Comparison of ENCODE assay signal across 17 cellular contexts in the genomic region with DNA sequence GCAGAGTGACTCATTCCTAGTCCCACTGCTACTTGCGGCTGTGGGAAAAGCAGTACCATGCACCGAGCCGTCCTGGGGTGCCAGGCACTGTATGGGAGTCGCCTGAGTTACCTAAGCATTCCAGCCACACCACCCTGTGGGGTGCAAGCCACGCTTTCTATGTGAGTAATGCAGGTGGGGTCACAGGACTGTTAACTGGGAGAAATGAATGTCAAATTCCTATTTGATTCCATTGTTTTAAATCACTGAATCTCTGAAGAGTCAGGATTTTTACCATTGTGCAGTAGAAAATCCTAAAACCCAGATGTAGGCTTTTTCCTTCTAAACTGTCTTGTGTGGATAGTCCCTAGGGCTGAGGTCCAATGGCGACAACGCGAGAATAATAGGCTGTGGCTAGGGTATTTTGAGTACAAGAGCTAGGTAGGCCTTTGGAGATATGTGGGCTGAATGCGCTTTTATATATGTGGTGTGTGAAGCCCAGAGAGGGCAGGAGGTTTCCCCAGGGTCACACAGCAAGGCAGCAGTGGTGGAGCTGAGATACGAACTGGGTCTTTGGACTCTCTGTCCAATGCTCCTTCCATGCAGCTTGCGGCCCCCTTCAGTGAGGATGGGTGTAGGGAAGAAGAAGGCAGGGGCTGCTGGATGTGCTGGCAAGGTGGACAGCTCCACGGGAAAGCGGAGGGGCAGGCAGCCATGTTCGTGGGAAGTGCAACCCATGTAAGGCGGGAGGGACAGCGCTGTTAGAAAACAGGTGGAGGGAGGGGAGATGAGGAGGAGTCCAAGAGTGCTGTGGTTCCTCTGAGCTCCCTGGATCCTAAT.
DNase-seq lines count a peak whose midpoint lies in the region; ATAC-seq, FAIRE-seq and TF ChIP-seq lines count a peak whose summit lies in the region.
"Had no signal": no experiment of that assay in that cellular context is flagged by ENCODE, and none has a peak within 500 bp of the region (broad histone marks: within the 10 kb centered on the region; RNA-seq: fewer than 3 reads in every experiment).

No MANE protein-coding gene starts in this region.

- H3K36me3 Mint-ChIP-seq in nephron progenitor cell (ENCODE audit: low read depth) (peaks cover 12% of the 10 kb centered on the region), T-cell (no peaks in the 10 kb centered on the region)
- H3K36me3 Mint-ChIP-seq in activated T-cell treated with anti-CD3 and anti-CD28 coated beads, Interleukin-2, amount 50 U/mL, for 4 hours (ENCODE audit: insufficient read depth): no peaks in the 10 kb centered on the region

- no peak overlapping the region for H3K4me3 ChIP-seq in epithelial cell of proximal tubule (ENCODE audit: low read depth, low read length)
- H3K4me3 ChIP-seq: colonic mucosa, esophagus muscularis mucosa had no signal

- peak; percentile 63 for FAIRE-seq in RCC 7860 (lab: Jason Lieb, UNC)

- H3K4me1 Mint-ChIP-seq in nephron progenitor cell: peaks cover 69% of the 10 kb centered on the region
- no peaks in the 10 kb centered on the region for H3K4me1 Mint-ChIP-seq in T-cell
- H3K4me1 Mint-ChIP-seq in activated T-cell treated with anti-CD3 and anti-CD28 coated beads, Interleukin-2, amount 50 U/mL, for 4 hours (ENCODE audit: low read depth): no peaks in the 10 kb centered on the region

- no peak for TF ChIP-seq CTCF in epithelial cell of proximal tubule (conservative IDR thresholded peaks at IDR 0.05; ENCODE audit: low read depth, low read length)
- TF ChIP-seq CTCF in nephron progenitor cell (IDR thresholded peaks at IDR 0.05): no peak

- CTCF ChIA-PET in T-cell (lab: Charles Lee): no interaction called here

- H3K27me3 Mint-ChIP-seq in nephron progenitor cell (ENCODE audit: low read depth, poor library complexity) (peaks cover 9% of the 10 kb centered on the region), T-cell (peaks cover 15 to 18% of the 10 kb centered on the region in 2 donors)
- peaks cover 6% of the 10 kb centered on the region for H3K27me3 Mint-ChIP-seq in activated T-cell treated with anti-CD3 and anti-CD28 coated beads, Interleukin-2, amount 50 U/mL, for 4 hours (ENCODE audit: low read depth)

- DNase-seq in Daoy (ENCODE audit: low read depth) (peak; percentile 87), RCC 7860 (ENCODE audit: low spot score) (peak; percentile 77), epithelial cell of proximal tubule (ENCODE audit: low read depth) (peak; percentile 95), nephron progenitor cell (no peak), T-cell (no peak), islet precursor cell (no peak), SIG-M5 (lab: John Stamatoyannopoulos, UW) (no peak)
- no peak for DNase-seq in activated T-cell treated with anti-CD3 and anti-CD28 coated beads, Interleukin-2, amount 50 U/mL, for 4 hours
- DNase-seq: activated CD4-positive, alpha-beta T cell treated with anti-CD3 and anti-CD28 coated beads for 48 hours; activated T-cell treated with anti-CD3 and anti-CD28 coated beads, Interleukin-2, amount 50 U/mL, for 72 hours; colonic mucosa; DMS 273 treated with DMSO at 0.1 percent for 48 hours; KG1; NCI-H526 treated with DMSO at 0.1 percent for 48 hours; RPMI8226; stimulated activated naive CD4-positive, alpha-beta T cell had no signal

- POLR2A ChIA-PET in T-cell (lab: Charles Lee): no interaction called here

- peak overlapping the region; percentile 8 for H3K4me3 Mint-ChIP-seq in nephron progenitor cell
- no peak overlapping the region for H3K4me3 Mint-ChIP-seq in T-cell
- H3K4me3 Mint-ChIP-seq in activated T-cell treated with anti-CD3 and anti-CD28 coated beads, Interleukin-2, amount 50 U/mL, for 4 hours: no peak overlapping the region
- H3K4me3 Mint-ChIP-seq: activated T-cell treated with anti-CD3 and anti-CD28 coated beads, Interleukin-2, amount 50 U/mL, for 72 hours had no signal

- ATAC-seq in T-cell (replicated peaks in 1 of 4): no peak
- no peak for ATAC-seq in activated T-cell treated with anti-CD3 and anti-CD28 coated beads, Interleukin-2, amount 50 U/mL, for 4 hours
- ATAC-seq: activated T-cell treated with anti-CD3 and anti-CD28 coated beads, Interleukin-2, amount 50 U/mL, for 72 hours had no signal

- H3K27ac Mint-ChIP-seq in nephron progenitor cell (peak overlapping the region; percentile 61), T-cell (no peak overlapping the region)
- H3K27ac Mint-ChIP-seq: activated T-cell treated with anti-CD3 and anti-CD28 coated beads, Interleukin-2, amount 50 U/mL, for 72 hours had no signal

- H3K9me3 Mint-ChIP-seq in nephron progenitor cell (peaks cover 22% of the 10 kb centered on the region), T-cell (peaks cover 3 to 4% (median 4%) of the 10 kb centered on the region in 3 donors)
- H3K9me3 Mint-ChIP-seq in activated T-cell treated with anti-CD3 and anti-CD28 coated beads, Interleukin-2, amount 50 U/mL, for 4 hours: no peaks in the 10 kb centered on the region

Comparison
In these comparisons a context has a peak if more than half of its experiments do, and no peak if none do; other contexts are left out.
1. DNase-seq: peak in Daoy (single experiment), RCC 7860 (single experiment) and epithelial cell of proximal tubule (single experiment); none in nephron progenitor cell (single experiment), T-cell (0 of 34), islet precursor cell (single experiment), SIG-M5 (single experiment) and activated T-cell treated with anti-CD3 and anti-CD28 coated beads, Interleukin-2, amount 50 U/mL, for 4 hours (single experiment).